ENCODE assay signal across 22 cellular contexts in the genomic region with DNA sequence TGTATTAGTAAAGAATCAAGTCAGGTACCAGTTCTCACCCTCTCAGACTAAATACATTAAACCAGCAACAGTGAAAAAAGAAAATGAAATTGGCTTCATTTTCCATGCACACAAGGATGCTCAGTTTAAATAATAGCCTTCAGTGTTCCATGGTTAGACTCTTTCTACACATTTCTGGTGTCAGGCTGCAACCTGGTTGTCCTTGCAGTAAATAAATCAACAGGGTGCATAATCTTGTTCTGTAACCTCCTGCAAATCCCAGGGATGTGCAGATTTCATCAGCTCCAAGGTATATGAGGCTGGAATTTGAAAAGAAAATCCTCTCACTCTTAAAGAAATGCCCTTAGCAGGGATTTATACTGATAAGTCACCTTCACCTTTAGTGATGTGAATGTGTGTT.
"Had no signal": no experiment of that assay in that cellular context is flagged by ENCODE, and none has a peak within 500 bp of the region (broad histone marks: within the 10 kb centered on the region; RNA-seq: fewer than 3 reads in every experiment).

No MANE protein-coding gene starts in this region.

- H3K27ac Mint-ChIP-seq: activated CD4-positive, alpha-beta memory T cell treated with anti-CD3 and anti-CD28 coated beads, Interleukin-2, amount 10 ng/mL, durations not matched to agents 7 days and 5 days; activated CD8-positive, alpha-beta memory T cell treated with anti-CD3 and anti-CD28 coated beads, Interleukin-2, amount 10 ng/mL, durations not matched to agents 7 days and 5 days; activated naive CD4-positive, alpha-beta T cell treated with anti-CD3 and anti-CD28 coated beads, Interleukin-2, amount 10 ng/mL, durations not matched to agents 7 days and 5 days; dendritic cell treated with granulocyte-macrophage colony-stimulating factor and Interleukin-4, amounts not matched to agents 40 ng/mL and 50 ng/mL, for 4 days; progenitor cell of endocrine pancreas; stimulated activated naive CD8-positive, alpha-beta T cell treated with anti-CD3 and anti-CD28 coated beads, Interleukin-15, Interleukin-2, amounts not matched to agents 100 ng/mL and 50 ng/mL, for 24 hours; T-helper 1 cell treated with Interleukin-12 subunit alpha and Interleukin-12 subunit beta and Interleukin-4 antibody, amounts not matched to agents 30 μg/mL and 1 μg/mL, for 36 hours had no signal

- ATAC-seq: activated CD8-positive, alpha-beta memory T cell treated with anti-CD3 and anti-CD28 coated beads, Interleukin-2, amount 10 ng/mL, durations not matched to agents 7 days and 5 days; naive thymus-derived CD8-positive, alpha-beta T cell; upper lobe of right lung had no signal

- H3K36me3 ChIP-seq: cardiac muscle cell, left ventricle myocardium inferior, thyroid gland, upper lobe of right lung had no signal

- H3K9me3 Mint-ChIP-seq: dendritic cell treated with granulocyte-macrophage colony-stimulating factor and Interleukin-4, amounts not matched to agents 40 ng/mL and 50 ng/mL, for 4 days; stimulated activated naive CD8-positive, alpha-beta T cell treated with anti-CD3 and anti-CD28 coated beads, Interleukin-15, Interleukin-2, amounts not matched to agents 100 ng/mL and 50 ng/mL, for 24 hours had no signal

- H3K27ac ChIP-seq: cardiac muscle cell, left ventricle myocardium inferior, thyroid gland, upper lobe of right lung had no signal

- H3K9me3 ChIP-seq: left ventricle myocardium inferior, thyroid gland, upper lobe of right lung had no signal

- H3K4me1 ChIP-seq: left ventricle myocardium inferior, thyroid gland, upper lobe of right lung had no signal

- FAIRE-seq: endometrium had no signal

- DNase-seq: activated CD4-positive, alpha-beta memory T cell treated with anti-CD3 and anti-CD28 coated beads, Interleukin-2, amount 10 ng/mL, durations not matched to agents 7 days and 5 days; activated CD4-positive, alpha-beta T cell treated with anti-CD3 and anti-CD28 coated beads for 48 hours; activated CD4-positive, CD25-positive, alpha-beta regulatory T cell; activated CD8-positive, alpha-beta memory T cell treated with anti-CD3 and anti-CD28 coated beads, Interleukin-2, amount 10 ng/mL, durations not matched to agents 7 days and 5 days; activated effector memory CD4-positive, alpha-beta T cell treated with anti-CD3 and anti-CD28 coated beads, Interleukin-2, amount 50 U/mL, for 16 hours; activated naive CD4-positive, alpha-beta T cell treated with anti-CD3 and anti-CD28 coated beads, Interleukin-2, amount 10 ng/mL, durations not matched to agents 7 days and 5 days; activated T-cell treated with anti-CD3 and anti-CD28 coated beads for 4 hours; amygdala; effector CD4-positive, alpha-beta T cell; left ventricle myocardium inferior; naive thymus-derived CD8-positive, alpha-beta T cell; stimulated activated CD4-positive, alpha-beta T cell treated with anti-CD3 and anti-CD28 coated beads, Interleukin-4, amount 100 ng/mL, for 24 hours; substantia nigra; T1000; thyroid gland; upper lobe of right lung had no signal

- H3K4me3 ChIP-seq: cardiac muscle cell, left ventricle myocardium inferior, thyroid gland, upper lobe of right lung had no signal

- H3K27me3 ChIP-seq: cardiac muscle cell, thyroid gland, upper lobe of right lung had no signal

- H3K27me3 Mint-ChIP-seq: activated CD4-positive, alpha-beta memory T cell treated with anti-CD3 and anti-CD28 coated beads, Interleukin-2, amount 10 ng/mL, durations not matched to agents 7 days and 5 days; activated CD8-positive, alpha-beta memory T cell treated with anti-CD3 and anti-CD28 coated beads, Interleukin-2, amount 10 ng/mL, durations not matched to agents 7 days and 5 days; activated naive CD4-positive, alpha-beta T cell treated with anti-CD3 and anti-CD28 coated beads, Interleukin-2, amount 10 ng/mL, durations not matched to agents 7 days and 5 days; dendritic cell treated with granulocyte-macrophage colony-stimulating factor and Interleukin-4, amounts not matched to agents 40 ng/mL and 50 ng/mL, for 4 days; naive thymus-derived CD8-positive, alpha-beta T cell; progenitor cell of endocrine pancreas; stimulated activated naive CD8-positive, alpha-beta T cell treated with anti-CD3 and anti-CD28 coated beads, Interleukin-15, Interleukin-2, amounts not matched to agents 100 ng/mL and 50 ng/mL, for 24 hours had no signal

- H3K4me3 Mint-ChIP-seq: activated CD4-positive, alpha-beta memory T cell treated with anti-CD3 and anti-CD28 coated beads, Interleukin-2, amount 10 ng/mL, durations not matched to agents 7 days and 5 days; activated CD8-positive, alpha-beta memory T cell treated with anti-CD3 and anti-CD28 coated beads, Interleukin-2, amount 10 ng/mL, durations not matched to agents 7 days and 5 days; activated naive CD4-positive, alpha-beta T cell treated with anti-CD3 and anti-CD28 coated beads, Interleukin-2, amount 10 ng/mL, durations not matched to agents 7 days and 5 days; dendritic cell treated with granulocyte-macrophage colony-stimulating factor and Interleukin-4, amounts not matched to agents 40 ng/mL and 50 ng/mL, for 4 days; naive thymus-derived CD8-positive, alpha-beta T cell; stimulated activated naive CD8-positive, alpha-beta T cell treated with anti-CD3 and anti-CD28 coated beads, Interleukin-15, Interleukin-2, amounts not matched to agents 100 ng/mL and 50 ng/mL, for 24 hours; T-helper 1 cell treated with Interleukin-12 subunit alpha and Interleukin-12 subunit beta and Interleukin-4 antibody, amounts not matched to agents 30 μg/mL and 1 μg/mL, for 36 hours had no signal
